In genomic region chr12:128612150-128612850, GRCh38 we compare ENCODE assay signal across 15 cellular contexts.
DNase-seq lines count a peak whose midpoint lies in the region; ATAC-seq, FAIRE-seq and TF ChIP-seq lines count a peak whose summit lies in the region.
"Had no signal": no experiment of that assay in that cellular context is flagged by ENCODE, and none has a peak within 500 bp of the region (broad histone marks: within the 10 kb centered on the region; RNA-seq: fewer than 3 reads in every experiment).

No MANE protein-coding gene starts in this region.

- H3K4me1 ChIP-seq in K562 (replicated peaks in 1 of 2; ENCODE audit: control insufficient read depth in 2 of 2, insufficient read depth in 2 of 2, low read length in 2 of 2) (no peaks in the 10 kb centered on the region), right cardiac atrium (ENCODE audit: control insufficient read depth, insufficient read depth, low read length) (peaks cover 2% of the 10 kb centered on the region)
- no peaks in the 10 kb centered on the region for H3K4me1 ChIP-seq in CD8-positive, alpha-beta memory T cell (ENCODE audit: insufficient read depth, low read length)

- peak overlapping the region in 1 of 8 donors; percentile 52 for H3K27ac Mint-ChIP-seq in CD8-positive, alpha-beta memory T cell
- H3K27ac Mint-ChIP-seq: CD14-positive monocyte, GM23338 had no signal

- in situ Hi-C loops in K562 (cut with MboI) = no loop called here

- intact Hi-C loops in K562 (cut with micrococcal nuclease) = no loop called here
- intact Hi-C loops in right cardiac atrium (cut with DNase I) = no loop called here

- H3K4me3 ChIP-seq in K562 = no peak overlapping the region
- no peak overlapping the region for H3K4me3 ChIP-seq in right cardiac atrium (ENCODE audit: low read length)
- no peak overlapping the region for H3K4me3 ChIP-seq in CD8-positive, alpha-beta memory T cell (ENCODE audit: low read length)
- H3K4me3 ChIP-seq: GM12878, GM23338 had no signal

- BruUV-seq in K562 (replicated peaks; lab: Mats Ljungman, UMichigan) = no TSS peak

- ATAC-seq in K562 (no peak), right cardiac atrium (peak; percentile 83 to 86)
- ATAC-seq: GM12878, GM23338 had no signal

- FAIRE-seq in K562 (lab: Jason Lieb, UNC) (no peak), urothelium cell line (lab: Jason Lieb, UNC) (no peak)
- FAIRE-seq: A204.1, GM12878, GM18507 had no signal

- H3K9me1 ChIP-seq in K562 (ENCODE audit: control insufficient read depth, insufficient read depth, low read length) = no peaks in the 10 kb centered on the region

- H3K27ac ChIP-seq in K562 (ENCODE audit: extremely low read depth, low read depth, low read length) (no peak overlapping the region), right cardiac atrium (ENCODE audit: low read length) (no peak overlapping the region)
- no peak overlapping the region for H3K27ac ChIP-seq in CD8-positive, alpha-beta memory T cell (ENCODE audit: low read depth, low read length)

- no peaks in the 10 kb centered on the region for H3K4me1 Mint-ChIP-seq in CD8-positive, alpha-beta memory T cell
- H3K4me1 Mint-ChIP-seq: CD14-positive monocyte, GM23338 had no signal

- H3K79me2 ChIP-seq in K562 (ENCODE audit: control insufficient read depth, insufficient read depth, low read length) = no peaks in the 10 kb centered on the region

- DNase-seq in K562 (ENCODE audit: extremely low read depth in 1 of 4, low spot score in 3 of 4) = no peak
- DNase-seq in right cardiac atrium = peak; percentile 52 to 74 (median 61)
- DNase-seq in urothelium cell line (ENCODE audit: low spot score) = peak; percentile 31
- no peak for DNase-seq in CD8-positive, alpha-beta memory T cell
- DNase-seq in COR-L47 (lab: John Stamatoyannopoulos, UW) = no peak
- no peak for DNase-seq in Ammon's horn (ENCODE audit: low spot score)
- DNase-seq: Calu3, DMS 273 treated with DMSO at 0.1 percent for 48 hours, H7 had no signal

- no peaks in the 10 kb centered on the region for H3K27me3 Mint-ChIP-seq in CD8-positive, alpha-beta memory T cell

- no peaks in the 10 kb centered on the region for H4K20me1 ChIP-seq in K562 (replicated peaks; ENCODE audit: control insufficient read depth, insufficient read depth, low read length)

- WGBS in K562 (ENCODE audit: insufficient coverage, low coverage, missing lambda C conversion rate) = 0% methylated on average over 8 of the region's 8 CpGs
- 49% methylated on average over 8 of the region's 8 CpGs for WGBS in right cardiac atrium

- H3K36me3 ChIP-seq in K562 (ENCODE audit: control insufficient read depth, insufficient read depth, low read length) = no peaks in the 10 kb centered on the region
- H3K36me3 ChIP-seq in CD8-positive, alpha-beta memory T cell (ENCODE audit: insufficient read depth, low read length) = no peaks in the 10 kb centered on the region

- H3K9ac ChIP-seq in K562 (ENCODE audit: insufficient read depth in 1 of 2, low read depth in 2 of 2, low read length in 2 of 2) = no peak overlapping the region

- no peak for TF ChIP-seq RAD21 in K562 (CRISPR knock-in tag; conservative IDR thresholded peaks at IDR 0.05 in 1 of 2, IDR thresholded peaks at IDR 0.05 in 1 of 2)

- H3K4me3 Mint-ChIP-seq in CD8-positive, alpha-beta memory T cell = no peak overlapping the region
- H3K4me3 Mint-ChIP-seq: CD14-positive monocyte, GM23338 had no signal

- TF ChIP-seq EP300 in K562 (IDR thresholded peaks at IDR 0.05; ENCODE audit: low read length) = no peak

- H3K9me3 ChIP-seq in K562 (replicated peaks; ENCODE audit: control insufficient read depth, insufficient read depth, low read depth, low read length) (no peaks in the 10 kb centered on the region), right cardiac atrium (ENCODE audit: control insufficient read depth, low read length) (no peaks in the 10 kb centered on the region)
- H3K9me3 ChIP-seq in CD8-positive, alpha-beta memory T cell (ENCODE audit: low read length) = no peaks in the 10 kb centered on the region

- H3K36me3 Mint-ChIP-seq in CD8-positive, alpha-beta memory T cell = no peaks in the 10 kb centered on the region
- H3K36me3 Mint-ChIP-seq: CD14-positive monocyte had no signal

- TF ChIP-seq POLR2A in K562 (conservative IDR thresholded peaks at IDR 0.05) = no peak

- H3K9me3 Mint-ChIP-seq in CD8-positive, alpha-beta memory T cell = peaks cover 0 to 2% (median 0%) of the 10 kb centered on the region in 5 donors
- H3K9me3 Mint-ChIP-seq: GM23338 had no signal

- TF ChIP-seq CTCF in K562 (IDR thresholded peaks at IDR 0.05 in 2 of 3, conservative IDR thresholded peaks at IDR 0.05 in 1 of 3; ENCODE audit: insufficient read depth in 2 of 3, low read depth in 1 of 3, low read length in 3 of 3) = no peak

- H3K27me3 ChIP-seq in K562 (ENCODE audit: control insufficient read depth in 2 of 2, insufficient read depth in 2 of 2, low read length in 2 of 2) (no peaks in the 10 kb centered on the region; a peak in 1 of 5 replicates), right cardiac atrium (ENCODE audit: control insufficient read depth, insufficient read depth) (no peaks in the 10 kb centered on the region)
- H3K27me3 ChIP-seq in CD8-positive, alpha-beta memory T cell (ENCODE audit: insufficient read depth, low read length, poor library complexity, severe bottlenecking) = no peaks in the 10 kb centered on the region

- POLR2A ChIA-PET in K562 (lab: Yijun Ruan, JAX) = no interaction called here
- POLR2A ChIA-PET in CD8-positive, alpha-beta memory T cell (lab: Charles Lee) = no interaction called here

- CTCF ChIA-PET in K562 (lab: Yijun Ruan, JAX; ENCODE audit: low intra/inter-chr PET ratio) = no interaction called here
- CTCF ChIA-PET in CD8-positive, alpha-beta memory T cell (lab: Charles Lee) = no interaction called here

- no peak overlapping the region for H3K4me2 ChIP-seq in K562 (ENCODE audit: insufficient read depth, low read length)
- H3K4me2 ChIP-seq: GM23338 had no signal

- no peak overlapping the region for H2AFZ ChIP-seq in K562 (ENCODE audit: low read depth, low read length)
- H2AFZ ChIP-seq: GM23338 had no signal

TF ChIP-seq in PFSK-1, 5 proteins besides CTCF, POLR2A, EP300 and RAD21 (continues in another document):
- no peak for TF ChIP-seq TAF1 (IDR thresholded peaks at IDR 0.05; ENCODE audit: borderline replicate concordance, insufficient read depth, low read length)
- TF ChIP-seq POLR2AphosphoS5 (IDR thresholded peaks at IDR 0.05; ENCODE audit: low read depth, low read length) = 0 out of 2 replicates have a peak, but pooled peaks have one; percentile 25
- TF ChIP-seq SIN3A (IDR thresholded peaks at IDR 0.05; ENCODE audit: borderline replicate concordance, insufficient read depth, low read length) = no peak

TF ChIP-seq in K562, 482 proteins besides CTCF, POLR2A, EP300 and RAD21:
- no peak for TF ChIP-seq MNT (conservative IDR thresholded peaks at IDR 0.05)
- TF ChIP-seq, protein P1, sequence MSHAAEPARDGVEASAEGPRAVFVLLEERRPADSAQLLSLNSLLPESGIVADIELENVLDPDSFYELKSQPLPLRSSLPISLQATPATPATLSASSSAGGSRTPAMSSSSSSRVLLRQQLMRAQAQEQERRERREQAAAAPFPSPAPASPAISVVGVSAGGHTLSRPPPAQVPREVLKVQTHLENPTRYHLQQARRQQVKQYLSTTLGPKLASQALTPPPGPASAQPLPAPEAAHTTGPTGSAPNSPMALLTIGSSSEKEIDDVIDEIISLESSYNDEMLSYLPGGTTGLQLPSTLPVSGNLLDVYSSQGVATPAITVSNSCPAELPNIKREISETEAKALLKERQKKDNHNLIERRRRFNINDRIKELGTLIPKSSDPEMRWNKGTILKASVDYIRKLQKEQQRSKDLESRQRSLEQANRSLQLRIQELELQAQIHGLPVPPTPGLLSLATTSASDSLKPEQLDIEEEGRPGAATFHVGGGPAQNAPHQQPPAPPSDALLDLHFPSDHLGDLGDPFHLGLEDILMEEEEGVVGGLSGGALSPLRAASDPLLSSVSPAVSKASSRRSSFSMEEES (CRISPR knock-in tag; IDR thresholded peaks at IDR 0.05) = peak; percentile 13; the same call in 1 of the 2 replicates

Comparison
In these comparisons a context has a peak if more than half of its experiments do, and no peak if none do; other contexts are left out.
1. DNase-seq: peak in right cardiac atrium (3 of 3) and urothelium cell line (single experiment); none in K562 (0 of 4), CD8-positive, alpha-beta memory T cell (0 of 5), COR-L47 (single experiment) and Ammon's horn (single experiment).